26 cellular contexts compared by ENCODE assay signal in the genomic region with DNA sequence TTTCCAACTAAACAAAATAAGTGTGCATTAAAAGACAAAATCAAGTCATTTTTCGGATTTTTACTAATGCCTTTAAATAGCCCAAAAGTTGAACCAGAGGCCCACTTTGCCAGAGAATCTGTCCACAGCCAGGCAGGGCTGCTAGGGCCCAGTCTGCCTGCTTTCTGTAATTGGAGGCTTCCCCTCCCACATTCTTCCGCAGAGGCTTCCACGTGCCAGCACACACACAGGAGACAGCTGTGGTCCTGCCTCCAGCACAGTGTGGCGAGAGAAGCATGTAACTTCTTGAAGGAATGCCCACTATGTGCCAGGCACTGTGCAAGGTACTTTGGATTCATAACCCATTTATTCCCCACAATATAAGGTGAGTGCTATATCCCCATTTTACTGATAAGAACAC. TPM values are rescaled to one million over a fixed set of nuclear protein-coding genes. Genes with fewer than 3 reads are reported as not detected.
A peak's percentile ranks its signal among the peaks of the same experiment; 100 is the strongest.
DNase-seq lines count a peak whose midpoint lies in the region; ATAC-seq, FAIRE-seq and TF ChIP-seq lines count a peak whose summit lies in the region.
"Had no signal": no experiment of that assay in that cellular context is flagged by ENCODE, and none has a peak within 500 bp of the region (broad histone marks: within the 10 kb centered on the region; RNA-seq: fewer than 3 reads in every experiment).

No MANE protein-coding gene starts in this region.

- no peak overlapping the region for H3K27ac ChIP-seq in SJCRH30
- H3K27ac ChIP-seq in endothelial cell of umbilical vein (ENCODE audit: insufficient read depth, low read depth, low read length): no peak overlapping the region
- no peak overlapping the region for H3K27ac ChIP-seq in osteoblast (ENCODE audit: low read depth, low read length)
- no peak overlapping the region for H3K27ac ChIP-seq in gastrocnemius medialis
- H3K27ac ChIP-seq: left lung, thyroid gland had no signal

- H3K4me1 ChIP-seq in SJCRH30: no peaks in the 10 kb centered on the region
- H3K4me1 ChIP-seq in endothelial cell of umbilical vein (ENCODE audit: control insufficient read depth, extremely low read depth, insufficient read depth, low read length): no peaks in the 10 kb centered on the region
- H3K4me1 ChIP-seq in osteoblast (ENCODE audit: insufficient read depth, low read length): no peaks in the 10 kb centered on the region
- no peaks in the 10 kb centered on the region for H3K4me1 ChIP-seq in gastrocnemius medialis
- H3K4me1 ChIP-seq: left lung, thyroid gland had no signal

- dilution Hi-C loops in endothelial cell of umbilical vein (cut with MboI; ENCODE audit: extremely low pct_ligation_motif_present, low sequenced_read_pairs): no loop called here

- no peak for ATAC-seq in GM21737 (IDR thresholded peaks at IDR 0.05; ENCODE audit: unreplicated experiment)
- ATAC-seq in gastrocnemius medialis: no peak
- ATAC-seq: HCT116; left lung; stimulated activated naive CD8-positive, alpha-beta T cell treated with anti-CD3 and anti-CD28 coated beads, Interleukin-15, Interleukin-2, amounts not matched to agents 100 U/mL and 50 U/mL, for 24 hours had no signal

- CTCF ChIA-PET in endothelial cell of umbilical vein (lab: Charles Lee): interaction anchor here (0.8 to 3.6 kb wide), 9 partner anchors 9 to 525 kb away, joined by 3 to 26 read pairs (median 4); a partner anchor contains a TSS

- H3K27me3 ChIP-seq in SJCRH30 (no peaks in the 10 kb centered on the region; the same call in none of the 2 replicates), endothelial cell of umbilical vein (ENCODE audit: control insufficient read depth in 2 of 2, insufficient read depth in 2 of 2, low read length in 2 of 2) (no peaks in the 10 kb centered on the region), osteoblast (ENCODE audit: insufficient read depth, low read length) (peaks cover 23% of the 10 kb centered on the region), gastrocnemius medialis (peaks cover 0 to 10% (median 0%) of the 10 kb centered on the region in 3 donors)
- H3K27me3 ChIP-seq: left lung, thyroid gland had no signal

- peaks cover 6% of the 10 kb centered on the region; the same call in 1 of the 2 replicates for H3K9me3 ChIP-seq in SJCRH30 (replicated peaks)
- H3K9me3 ChIP-seq in endothelial cell of umbilical vein (replicated peaks; ENCODE audit: control insufficient read depth, insufficient read depth, low read length): no peaks in the 10 kb centered on the region
- H3K9me3 ChIP-seq in osteoblast (ENCODE audit: low read depth, low read length): no peaks in the 10 kb centered on the region
- H3K9me3 ChIP-seq in gastrocnemius medialis: no peaks in the 10 kb centered on the region
- H3K9me3 ChIP-seq: left lung, thyroid gland had no signal

- TF ChIP-seq CTCF in endothelial cell of umbilical vein (IDR thresholded peaks at IDR 0.05; ENCODE audit: extremely low read depth in 1 of 2, insufficient read depth in 1 of 2, low read depth in 1 of 2, low read length in 2 of 2): no peak
- TF ChIP-seq CTCF in osteoblast (IDR thresholded peaks at IDR 0.05; ENCODE audit: extremely low read depth, low read depth, low read length): no peak
- TF ChIP-seq CTCF in gastrocnemius medialis (IDR thresholded peaks at IDR 0.05 in 4 of 5, conservative IDR thresholded peaks at IDR 0.05 in 1 of 5): no peak

- DNase-seq in GM03348 (ENCODE audit: low spot score) (peak; percentile 60), SJCRH30 (peak; percentile 67 to 74), endothelial cell of umbilical vein (ENCODE audit: low read depth, low spot score) (peak; percentile 29), osteoblast (ENCODE audit: insufficient read length, low spot score, missing footprints) (peak; percentile 47), SHP77 treated with DMSO at 0.1 percent for 48 hours (lab: John Stamatoyannopoulos, UW) (no peak), gastrocnemius medialis (no peak)
- DNase-seq: activated CD4-positive, alpha-beta T cell treated with anti-CD3 and anti-CD28 coated beads, Interleukin-2, amount 50 U/mL, for 1 hour; activated CD8-positive, alpha-beta memory T cell treated with anti-CD3 and anti-CD28 coated beads, Interleukin-2, amount 50 U/mL, for 48 hours; activated gamma-delta T cell; DND-41; erythroblast; left lung; NCI-H2107; NCI-H524; small intestine; stimulated activated CD4-positive, alpha-beta T cell treated with anti-CD3 and anti-CD28 coated beads, Interleukin-4, amount 100 ng/mL, for 1 hour; stimulated activated naive CD8-positive, alpha-beta T cell treated with anti-CD3 and anti-CD28 coated beads, Interleukin-15, Interleukin-2, amounts not matched to agents 100 U/mL and 50 U/mL, for 24 hours; T-helper 1 cell; thyroid gland had no signal

- BruUV-seq in endothelial cell of umbilical vein (replicated peaks; lab: Mats Ljungman, UMichigan): no TSS peak

- intact Hi-C loops in endothelial cell of umbilical vein (cut with micrococcal nuclease) (no loop called here), gastrocnemius medialis (cut with DNase I; ENCODE audit: low total_unique reads) (no loop called here)

- H3K79me2 ChIP-seq in endothelial cell of umbilical vein (ENCODE audit: control insufficient read depth, insufficient read depth, low read length) (no peaks in the 10 kb centered on the region), osteoblast (ENCODE audit: insufficient read depth, low read length) (no peaks in the 10 kb centered on the region)

- H3K4me3 ChIP-seq in SJCRH30 (no peak overlapping the region), endothelial cell of umbilical vein (replicated peaks in 1 of 3; ENCODE audit: insufficient read depth in 1 of 3, low read depth in 1 of 3, low read length in 3 of 3) (no peak overlapping the region), osteoblast (ENCODE audit: insufficient read depth, low read length) (no peak overlapping the region), gastrocnemius medialis (no peak overlapping the region)
- H3K4me3 ChIP-seq: left lung, thyroid gland had no signal

- no peaks in the 10 kb centered on the region for H4K20me1 ChIP-seq in endothelial cell of umbilical vein (replicated peaks; ENCODE audit: control insufficient read depth, extremely low read depth, insufficient read depth, low read length)
- H4K20me1 ChIP-seq in osteoblast (ENCODE audit: insufficient read depth, low read length): no peaks in the 10 kb centered on the region

- H3K4me2 ChIP-seq in endothelial cell of umbilical vein (ENCODE audit: insufficient read depth, low read length) (no peak overlapping the region), osteoblast (ENCODE audit: insufficient read depth, low read length) (no peak overlapping the region)

- POLR2A ChIA-PET in endothelial cell of umbilical vein (lab: Charles Lee): no interaction called here

- H2AFZ ChIP-seq in endothelial cell of umbilical vein (ENCODE audit: low read depth, low read length) (peak overlapping the region; percentile 26), osteoblast (ENCODE audit: low read length) (no peak overlapping the region)

- no peaks in the 10 kb centered on the region for H3K36me3 ChIP-seq in SJCRH30
- no peaks in the 10 kb centered on the region for H3K36me3 ChIP-seq in endothelial cell of umbilical vein (ENCODE audit: control insufficient read depth in 2 of 2, extremely low read depth in 1 of 2, insufficient read depth in 2 of 2, low read length in 2 of 2)
- no peaks in the 10 kb centered on the region for H3K36me3 ChIP-seq in osteoblast (ENCODE audit: insufficient read depth, low read length)
- H3K36me3 ChIP-seq in gastrocnemius medialis: no peaks in the 10 kb centered on the region
- H3K36me3 ChIP-seq: left lung, thyroid gland had no signal

- TF ChIP-seq POLR2A in endothelial cell of umbilical vein (IDR thresholded peaks at IDR 0.05; ENCODE audit: low read depth, low read length) (no peak), gastrocnemius medialis (IDR thresholded peaks at IDR 0.05) (no peak)

- peak; percentile 21 for FAIRE-seq in endothelial cell of umbilical vein (lab: Jason Lieb, UNC)
- FAIRE-seq: bronchial epithelial cell, HTR-8/SVneo, small intestine had no signal

- no peaks in the 10 kb centered on the region for H3K9me1 ChIP-seq in endothelial cell of umbilical vein (replicated peaks; ENCODE audit: control insufficient read depth, extremely low read depth, insufficient read depth, low read length)

- H3K9ac ChIP-seq in endothelial cell of umbilical vein (replicated peaks; ENCODE audit: extremely low read depth, insufficient read depth, low read length): no peak overlapping the region

- in situ Hi-C loops in gastrocnemius medialis (cut with MboI; ENCODE audit: low sequenced_read_pairs in 4 of 4): no loop called here

TF ChIP-seq in endothelial cell of umbilical vein, 7 proteins besides CTCF, POLR2A, EP300 and RAD21 (continues in another document):
- TF ChIP-seq EZH2 (IDR thresholded peaks at IDR 0.05; ENCODE audit: borderline replicate concordance, low read depth, low read length, severe bottlenecking) (no peak), GATA2 (IDR thresholded peaks at IDR 0.05; ENCODE audit: insufficient read depth, insufficient read length, low read depth, low read length) (no peak), FOS (IDR thresholded peaks at IDR 0.05; ENCODE audit: borderline replicate concordance, insufficient read depth, low read length) (no peak)

RNA-seq across cellular contexts. Expression of a gene that starts 11.3 kb away (rescaled TPM):
- not detected in 2 replicates for total RNA-seq in SJCRH30 (2014; rRNA removed; shearing (Covaris generic))
- total RNA-seq in endothelial cell of umbilical vein (not detected in 2 replicates), osteoblast (not detected in 2 replicates), gastrocnemius medialis (10 to 100 TPM in 1 of 4 donors, 1 to 10 TPM in 2, not detected in 1; 1.8 to 10.9 (median 3.9) TPM)
- 0.52 and 0.60 TPM in 2 replicates for polyA plus RNA-seq in endothelial cell of umbilical vein
- 0.44 and 0.52 TPM in 2 replicates for polyA plus RNA-seq in endothelial cell of umbilical vein (2011; cell fraction: cytosol; rRNA removed)
- 0.32 TPM in 1 of 2 replicates, not detected in the other for polyA plus RNA-seq in endothelial cell of umbilical vein (2011; cell fraction: nucleus; rRNA removed)
- polyA plus RNA-seq in endothelial cell of umbilical vein (2012): not detected in 2 replicates
- 0.42 TPM in 1 of 2 replicates, not detected in the other for polyA minus RNA-seq in endothelial cell of umbilical vein
- polyA minus RNA-seq in endothelial cell of umbilical vein (2011; cell fraction: cytosol; rRNA and poly(A)+ RNA removed): not detected
- 0.87 TPM in 1 of 2 replicates, not detected in the other for polyA minus RNA-seq in endothelial cell of umbilical vein (2011; cell fraction: nucleus; rRNA and poly(A)+ RNA removed)
- total RNA-seq: glomerular endothelial cell, mesothelial cell of epicardium, progenitor cell of endocrine pancreas had no signal

RNA-seq across cellular contexts. Expression of a gene that starts 30.8 kb away (rescaled TPM):
- 2.9 and 4.2 TPM in 2 replicates for total RNA-seq in SJCRH30 (2014; rRNA removed; shearing (Covaris generic))
- total RNA-seq in endothelial cell of umbilical vein (50.2 and 52.4 TPM in 2 replicates), osteoblast (not detected in 2 replicates), gastrocnemius medialis (1 to 10 TPM in 1 of 4 donors, under 1 TPM in 3; 0.59 to 1.6 (median 0.70) TPM)
- 30.8 and 36.7 TPM in 2 replicates for polyA plus RNA-seq in endothelial cell of umbilical vein
- polyA plus RNA-seq in endothelial cell of umbilical vein (2011; cell fraction: cytosol; rRNA removed): 24.1 and 26.3 TPM in 2 replicates
- 82.5 and 84.2 TPM in 2 replicates for polyA plus RNA-seq in endothelial cell of umbilical vein (2011; cell fraction: nucleus; rRNA removed)
- 23.0 and 23.4 TPM in 2 replicates for polyA plus RNA-seq in endothelial cell of umbilical vein (2012)
- polyA minus RNA-seq in endothelial cell of umbilical vein: 60.3 and 68.1 TPM in 2 replicates
- polyA minus RNA-seq in endothelial cell of umbilical vein (2011; cell fraction: cytosol; rRNA and poly(A)+ RNA removed): not detected
- polyA minus RNA-seq in endothelial cell of umbilical vein (2011; cell fraction: nucleus; rRNA and poly(A)+ RNA removed): 28.8 and 35.0 TPM in 2 replicates
- total RNA-seq: bronchial epithelial cell, mesothelial cell of epicardium, progenitor cell of endocrine pancreas had no signal

Comparison
In these comparisons a context has a peak if more than half of its experiments do, and no peak if none do; other contexts are left out.
1. DNase-seq: peak in GM03348 (single experiment), SJCRH30 (2 of 2), endothelial cell of umbilical vein (single experiment) and osteoblast (single experiment); none in SHP77 treated with DMSO at 0.1 percent for 48 hours (single experiment) and gastrocnemius medialis (0 of 2).